Comparison of ENCODE assay signal across 10 cellular contexts in the genomic region with DNA sequence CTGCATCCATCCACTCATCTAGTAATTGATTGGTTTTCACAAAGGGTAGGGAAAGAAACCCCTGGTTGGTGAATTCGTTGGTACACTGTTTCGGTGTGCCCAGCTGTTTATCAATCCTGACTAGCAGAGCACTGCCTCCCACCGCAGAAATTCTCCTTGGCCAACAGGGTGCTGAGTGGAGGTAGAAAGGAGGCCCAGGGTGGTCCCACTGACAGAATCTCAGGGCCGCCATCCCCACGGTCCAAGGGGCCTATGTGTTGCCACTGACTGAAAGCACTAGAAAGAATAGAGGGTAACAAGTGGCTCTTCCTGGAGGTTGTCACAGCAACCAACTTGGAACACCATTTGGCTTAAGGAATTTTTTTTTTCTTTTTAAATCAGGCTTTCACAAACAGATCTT. TPM values are rescaled to one million over a fixed set of nuclear protein-coding genes. Genes with fewer than 3 reads are reported as not detected.
"Had no signal": no experiment of that assay in that cellular context is flagged by ENCODE, and none has a peak within 500 bp of the region (broad histone marks: within the 10 kb centered on the region; RNA-seq: fewer than 3 reads in every experiment).

No MANE protein-coding gene starts in this region.

- H3K27ac ChIP-seq: GM23248 had no signal

- ATAC-seq: HCT116, K562 had no signal

- DNase-seq: GOT3, H7, HFFc6, IMR-90, KG1 had no signal

- H3K4me3 Mint-ChIP-seq: HFFc6 had no signal

- H3K9me3 Mint-ChIP-seq: HFFc6 had no signal

- H3K27ac Mint-ChIP-seq: HFFc6 had no signal

RNA-seq across cellular contexts. Expression of a gene that starts 8.4 kb away (rescaled TPM):
- total RNA-seq: GM23248, H4, H7, HFFc6, HT-29, IMR-90, K562 had no signal
